In the genomic region with DNA sequence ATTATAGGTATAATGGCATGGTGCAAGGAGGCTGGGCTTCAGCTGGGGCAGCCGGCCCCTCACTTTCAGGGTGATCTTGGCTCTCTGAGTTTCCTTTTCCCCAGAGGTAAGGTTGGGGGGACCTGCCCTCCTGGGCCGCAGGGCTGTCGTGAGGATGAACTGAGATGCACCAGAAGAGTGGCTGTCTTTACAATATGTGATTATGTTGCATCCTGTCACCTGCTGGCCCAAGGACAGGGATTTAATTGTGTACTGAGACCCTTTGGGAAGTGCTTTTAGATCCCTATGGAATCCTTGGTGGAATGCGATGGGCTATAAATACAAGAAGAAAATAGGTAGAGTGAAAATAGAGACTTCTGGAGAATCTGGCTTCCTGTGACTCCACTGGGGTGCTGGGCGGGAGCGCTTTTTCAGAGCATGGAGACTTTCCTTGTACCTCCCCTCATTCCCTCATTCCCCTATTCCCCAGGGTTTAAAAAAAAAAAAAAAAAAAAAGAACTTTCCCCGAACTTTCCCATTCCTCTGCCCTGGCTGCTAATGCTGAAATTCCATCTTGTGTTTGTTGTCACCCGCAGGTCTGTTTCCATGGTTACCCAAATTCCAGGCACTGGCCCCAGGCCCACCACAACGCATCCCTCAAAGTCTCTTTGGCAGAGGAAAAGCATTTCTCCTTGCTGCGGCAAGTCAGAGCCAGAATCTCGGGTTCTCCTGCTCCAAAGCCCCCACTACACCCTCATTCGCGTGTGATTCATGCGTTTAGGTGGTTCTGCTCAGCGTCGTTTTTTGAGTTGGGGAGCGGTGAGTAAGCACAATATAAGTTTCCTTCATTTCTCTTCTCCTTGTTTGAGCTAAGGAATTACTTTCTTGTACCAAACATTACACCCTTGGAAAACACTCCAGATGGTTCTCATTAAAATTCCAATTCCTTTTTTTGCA, we compare ENCODE assay signal across 10 cellular contexts. TPM values are rescaled to one million over a fixed set of nuclear protein-coding genes. Genes with fewer than 3 reads are reported as not detected.
DNase-seq lines count a peak whose midpoint lies in the region; ATAC-seq and TF ChIP-seq lines count a peak whose summit lies in the region.
"Had no signal": no experiment of that assay in that cellular context is flagged by ENCODE, and none has a peak within 500 bp of the region (broad histone marks: within the 10 kb centered on the region; RNA-seq: fewer than 3 reads in every experiment).

No MANE protein-coding gene starts in this region.

- CTCF ChIA-PET in BJ (lab: Yijun Ruan, JAX) = interaction anchor here (0.6 to 2.7 kb wide), 5 partner anchors 11 to 251 kb away, joined by 3 to 14 read pairs (median 3); no protein-coding TSS in a partner anchor

- H3K4me3 ChIP-seq in BJ (ENCODE audit: low read depth, low read length) (no peak overlapping the region), adrenal gland (no peak overlapping the region), left ventricle myocardium inferior (peak overlapping the region; percentile 12)

- H3K27ac ChIP-seq in adrenal gland = peak overlapping the region in 3 of 5 donors; percentile 66 to 85 (median 67)
- peak overlapping the region; percentile 84 for H3K27ac ChIP-seq in left ventricle myocardium inferior (replicated peaks)

- H3K9me3 ChIP-seq in adrenal gland (replicated peaks in 1 of 3) (no peaks in the 10 kb centered on the region), left ventricle myocardium inferior (replicated peaks) (no peaks in the 10 kb centered on the region)

- POLR2A ChIA-PET in BJ (lab: Charles Lee) = interaction anchor here (0.5 to 1.0 kb wide), 7 partner anchors 19 to 148 kb away, joined by 3 to 7 read pairs (median 4); partner anchors contain the start of genes ANAPC13 and CEP63

- no peak for ATAC-seq in GM21360 (IDR thresholded peaks at IDR 0.05; ENCODE audit: unreplicated experiment)

- TF ChIP-seq CTCF in BJ (IDR thresholded peaks at IDR 0.05; ENCODE audit: insufficient read depth, low read depth, low read length) (no peak), adrenal gland (IDR thresholded peaks at IDR 0.05) (no peak), left ventricle myocardium inferior (IDR thresholded peaks at IDR 0.05; ENCODE audit: borderline replicate concordance) (no peak)

- H3K27me3 ChIP-seq in BJ (ENCODE audit: control insufficient read depth, insufficient read depth, low read length) (no peaks in the 10 kb centered on the region), adrenal gland (no peaks in the 10 kb centered on the region), left ventricle myocardium inferior (ENCODE audit: low read depth) (no peaks in the 10 kb centered on the region)

- DNase-seq in BJ (ENCODE audit: low read depth) (peak; percentile 100), adrenal gland (peak in 6 of 7 donors; percentile 30 to 83 (median 50)), left ventricle myocardium inferior (peak; percentile 79), posterior vena cava (ENCODE audit: low spot score) (peak; percentile 95), NCI-H69 (lab: John Stamatoyannopoulos, UW) (no peak), DMS79 treated with DMSO at 0.1 percent for 48 hours (lab: John Stamatoyannopoulos, UW) (no peak), midbrain (lab: John Stamatoyannopoulos, UW) (no peak)
- DNase-seq: activated naive CD8-positive, alpha-beta T cell treated with anti-CD3 and anti-CD28 coated beads, Interleukin-2, amount 10 ng/mL, durations not matched to agents 7 days and 5 days; GDM1 had no signal

- intact Hi-C loops in adrenal gland (cut with DNase I) = loop anchor here in 1 of 2 donors (5.0 kb wide), 1 partner anchor 92 kb away; the partner anchor contains the start of gene AMOTL2
- intact Hi-C loops in left ventricle myocardium inferior (cut with micrococcal nuclease) = no loop called here
- intact Hi-C loops in posterior vena cava (cut with DNase I) = loop anchor here in 1 of 2 donors (10.0 kb wide), 1 partner anchor 89 kb away; the partner anchor contains the start of gene AMOTL2

- WGBS in adrenal gland, 4 donors = 61 to 75% (median 61%) methylated on average over 17 of the region's 17 CpGs

- H3K4me1 ChIP-seq in adrenal gland (replicated peaks in 1 of 2) (peaks cover 0 to 20% of the 10 kb centered on the region in 2 donors), left ventricle myocardium inferior (peaks cover 35% of the 10 kb centered on the region)

- H3K36me3 ChIP-seq in BJ (ENCODE audit: control insufficient read depth, insufficient read depth, low read length) (no peaks in the 10 kb centered on the region), adrenal gland (replicated peaks in 1 of 2) (no peaks in the 10 kb centered on the region), left ventricle myocardium inferior (no peaks in the 10 kb centered on the region)

- TF ChIP-seq POLR2A in adrenal gland (IDR thresholded peaks at IDR 0.05) = no peak

RNA-seq across cellular contexts. Expression of gene ANAPC13, which starts 21.8 kb away (rescaled TPM):
- polyA plus RNA-seq in BJ (2011; rRNA removed) (54.6 and 115 TPM in 2 replicates), adrenal gland (100 to 1,000 TPM in 1 of 3 donors, 10 to 100 TPM in 2; 51.1 to 186 (median 59.2) TPM)
- 16.9 and 17.6 TPM in 2 replicates for polyA minus RNA-seq in BJ (2011; rRNA and poly(A)+ RNA removed)
- total RNA-seq in adrenal gland (100 to 1,000 TPM in 3 of 8 donors, 10 to 100 TPM in 5; 51.4 to 118 (median 76.8) TPM), left ventricle myocardium inferior (76.4 TPM), posterior vena cava (10 to 100 TPM; 33.5 to 43.5 TPM)

RNA-seq across cellular contexts. Expression of gene CEP63, which starts 21.9 kb away (rescaled TPM):
- polyA plus RNA-seq in BJ (2011; rRNA removed) = 6.4 and 14.5 TPM in 2 replicates
- polyA minus RNA-seq in BJ (2011; rRNA and poly(A)+ RNA removed) = 4.8 and 9.7 TPM in 2 replicates
- total RNA-seq in adrenal gland = 10 to 100 TPM in 7 of 8 donors, 1 to 10 TPM in 1; 8.8 to 43.7 (median 21.9) TPM
- 10 to 100 TPM; 11.2 to 40.2 (median 17.5) TPM for polyA plus RNA-seq in adrenal gland
- 34.7 TPM for total RNA-seq in left ventricle myocardium inferior
- 10 to 100 TPM; 23.1 to 23.8 TPM for total RNA-seq in posterior vena cava

Comparison
In these comparisons a context has a peak if more than half of its experiments do, and no peak if none do; other contexts are left out.
1. DNase-seq: peak in BJ (single experiment), adrenal gland (6 of 7), left ventricle myocardium inferior (single experiment) and posterior vena cava (single experiment); none in NCI-H69 (single experiment), DMS79 treated with DMSO at 0.1 percent for 48 hours (single experiment) and midbrain (single experiment).